ENCODE assay signal across 17 cellular contexts in genomic region chr9:129283705-129284606, GRCh38.
DNase-seq lines count a peak whose midpoint lies in the region; ATAC-seq and TF ChIP-seq lines count a peak whose summit lies in the region.
"Had no signal": no experiment of that assay in that cellular context is flagged by ENCODE, and none has a peak within 500 bp of the region (broad histone marks: within the 10 kb centered on the region; RNA-seq: fewer than 3 reads in every experiment).

No MANE protein-coding gene starts in this region.

- H3K4me1 ChIP-seq in IMR-90 (ENCODE audit: control insufficient read depth, insufficient read depth, low read length) = no peaks in the 10 kb centered on the region
- peaks cover 11 to 28% of the 10 kb centered on the region in 2 donors for H3K4me1 ChIP-seq in left lung
- no peaks in the 10 kb centered on the region for H3K4me1 ChIP-seq in sigmoid colon
- no peaks in the 10 kb centered on the region for H3K4me1 ChIP-seq in A673 (ENCODE audit: insufficient read depth, low read length, poor library complexity, severe bottlenecking)
- H3K4me1 ChIP-seq: transverse colon had no signal

- H3K27me3 ChIP-seq in IMR-90 (ENCODE audit: control insufficient read depth, insufficient read depth, low read length) (no peaks in the 10 kb centered on the region), left lung (no peaks in the 10 kb centered on the region), sigmoid colon (no peaks in the 10 kb centered on the region), A673 (replicated peaks; ENCODE audit: insufficient read depth, low read depth, low read length, poor library complexity) (no peaks in the 10 kb centered on the region)
- H3K27me3 ChIP-seq: transverse colon had no signal

- WGBS in IMR-90 (ENCODE audit: extremely low coverage in 2 of 2, insufficient read length in 1 of 2), 2 experiments = 84% methylated on average over 16 of the region's 28 CpGs; no CpG with 5 or more reads in 1 of the 2 experiments
- WGBS in sigmoid colon, 2 donors = 86 to 91% methylated on average over 28 of the region's 28 CpGs

- no peak overlapping the region for H2BK120ac ChIP-seq in IMR-90 (ENCODE audit: low read depth, low read length)

- H3K56ac ChIP-seq in IMR-90 (ENCODE audit: extremely low read depth, insufficient read depth, low read length) = no peak overlapping the region

- H4K5ac ChIP-seq in IMR-90 (ENCODE audit: low read depth, low read length) = no peak overlapping the region

- H3K4ac ChIP-seq in IMR-90 (ENCODE audit: low read depth, low read length) = no peak overlapping the region

- no peak overlapping the region for H3K18ac ChIP-seq in IMR-90 (ENCODE audit: low read depth, low read length)

- H3K36me3 ChIP-seq in IMR-90 (ENCODE audit: control insufficient read depth, insufficient read depth, low read length) (no peaks in the 10 kb centered on the region), left lung (peaks cover 0 to 3% of the 10 kb centered on the region in 2 donors), sigmoid colon (no peaks in the 10 kb centered on the region), A673 (ENCODE audit: insufficient read depth, low read length, poor library complexity, severe bottlenecking) (no peaks in the 10 kb centered on the region)
- H3K36me3 ChIP-seq: transverse colon had no signal

- no peak overlapping the region; the same call in 1 of the 2 replicates for H2AK5ac ChIP-seq in IMR-90 (ENCODE audit: low read depth, low read length)

- H3K23ac ChIP-seq in IMR-90 (ENCODE audit: low read depth, low read length) = no peak overlapping the region

- no peak overlapping the region for H2BK5ac ChIP-seq in IMR-90 (ENCODE audit: low read depth, low read length, poor library complexity, severe bottlenecking)

- in situ Hi-C loops in IMR-90 (cut with MboI; ENCODE audit: low sequenced_read_pairs) = no loop called here

- no peak overlapping the region for H3K4me3 ChIP-seq in IMR-90 (ENCODE audit: insufficient read depth, low read depth, low read length)
- H3K4me3 ChIP-seq in left lung = peak overlapping the region in 1 of 2 donors; percentile 53
- H3K4me3 ChIP-seq in sigmoid colon = peak overlapping the region in 2 of 4 donors; percentile 35 to 46
- H3K4me3 ChIP-seq in A673 (ENCODE audit: low read depth, low read length, poor library complexity, severe bottlenecking) = no peak overlapping the region

- H2AK9ac ChIP-seq in IMR-90 (replicated peaks; ENCODE audit: low read depth, low read length, poor library complexity) = peak overlapping the region; percentile 65

- no peak for TF ChIP-seq RAD21 in IMR-90 (IDR thresholded peaks at IDR 0.05; ENCODE audit: low read length)

- peak overlapping the region; percentile 33 for H2AFZ ChIP-seq in IMR-90 (replicated peaks; ENCODE audit: low read length, poor library complexity)

- intact Hi-C loops in IMR-90 (cut with micrococcal nuclease) = no loop called here
- intact Hi-C loops in left lung (cut with DNase I) = no loop called here
- intact Hi-C loops in sigmoid colon (cut with DNase I) = no loop called here
- intact Hi-C loops in A673 (cut with micrococcal nuclease; ENCODE audit: unreplicated experiment) = no loop called here

- H2BK20ac ChIP-seq in IMR-90 (ENCODE audit: low read depth, low read length) = no peak overlapping the region

- no peak for ATAC-seq in activated CD4-positive, CD25-positive, alpha-beta regulatory T cell treated with anti-CD3 and anti-CD28 coated beads, Interleukin-2, amount 50 U/mL, for 24 hours
- ATAC-seq in IMR-90 (ENCODE audit: low read depth) = no peak
- no peak for ATAC-seq in left lung
- no peak for ATAC-seq in GM18873 (IDR thresholded peaks at IDR 0.05; ENCODE audit: low FRiP score, unreplicated experiment)

- peak; percentile 22 for DNase-seq in activated CD4-positive, CD25-positive, alpha-beta regulatory T cell treated with anti-CD3 and anti-CD28 coated beads, Interleukin-2, amount 50 U/mL, for 72 hours
- DNase-seq in IMR-90 (no peak), left lung (peak; percentile 5 to 26), sigmoid colon (peak; percentile 57), NCI-H146 (lab: John Stamatoyannopoulos, UW) (no peak), A673 (ENCODE audit: low spot score) (no peak)
- DNase-seq: CD4-positive, alpha-beta T cell; dermis blood vessel endothelial cell; mesendoderm; NCI-H1092; NCI-H82; transverse colon had no signal

- POLR2A ChIA-PET in IMR-90 (lab: Charles Lee; ENCODE audit: unreplicated experiment) (no interaction called here), A673 (lab: Charles Lee; ENCODE audit: low non-redundant PET) (no interaction called here)

- H3K14ac ChIP-seq in IMR-90 (replicated peaks; ENCODE audit: low read depth, low read length) = no peak overlapping the region

- no peak for TF ChIP-seq CTCF in IMR-90 (conservative IDR thresholded peaks at IDR 0.05; ENCODE audit: low read depth, low read length)
- TF ChIP-seq CTCF in left lung (IDR thresholded peaks at IDR 0.05) = no peak
- TF ChIP-seq CTCF in sigmoid colon (IDR thresholded peaks at IDR 0.05) = no peak
- no peak for TF ChIP-seq CTCF in A673 (conservative IDR thresholded peaks at IDR 0.05; ENCODE audit: low read depth, low read length)

- H3K79me1 ChIP-seq in IMR-90 (ENCODE audit: low read depth in 1 of 2, low read length in 2 of 2) = no peaks in the 10 kb centered on the region

- H4K8ac ChIP-seq in IMR-90 (ENCODE audit: low read depth in 2 of 2, low read length in 2 of 2) = no peak overlapping the region

- BruUV-seq in IMR-90 (replicated peaks; lab: Mats Ljungman, UMichigan) (no TSS peak), A673 (replicated peaks; lab: Mats Ljungman, UMichigan) (no TSS peak)

- H4K20me1 ChIP-seq in IMR-90 (ENCODE audit: insufficient read depth, low read length) = no peaks in the 10 kb centered on the region

- no peak overlapping the region for H4K91ac ChIP-seq in IMR-90 (ENCODE audit: insufficient read depth, low read depth, low read length)

- H2BK15ac ChIP-seq in IMR-90 (ENCODE audit: low read depth, low read length) = no peak overlapping the region

- TF ChIP-seq POLR2A in IMR-90 (IDR thresholded peaks at IDR 0.05; ENCODE audit: low read depth, low read length) (no peak), sigmoid colon (IDR thresholded peaks at IDR 0.05) (no peak)

- H3K27ac ChIP-seq in IMR-90 (ENCODE audit: insufficient read depth, low read length) = no peak overlapping the region
- no peak overlapping the region for H3K27ac ChIP-seq in left lung
- H3K27ac ChIP-seq in sigmoid colon = no peak overlapping the region
- no peak overlapping the region for H3K27ac ChIP-seq in A673 (ENCODE audit: low read depth, low read length, poor library complexity, severe bottlenecking)
- H3K27ac ChIP-seq: 22Rv1, HL-60, KMS-11 had no signal

- H3K9ac ChIP-seq in IMR-90 (ENCODE audit: low read depth, low read length) = no peak overlapping the region
- H3K9ac ChIP-seq: KMS-11 had no signal

- CTCF ChIA-PET in IMR-90 (lab: Yijun Ruan, JAX) (no interaction called here), A673 (lab: Charles Lee) (no interaction called here)

- no peak overlapping the region for H3K4me2 ChIP-seq in IMR-90 (ENCODE audit: low read depth, low read length)
- H3K4me2 ChIP-seq: KMS-11 had no signal

- dilution Hi-C loops in IMR-90 (cut with HindIII; ENCODE audit: low sequenced_read_pairs, unreplicated experiment) = no loop called here

- H3K9me1 ChIP-seq in IMR-90 (ENCODE audit: insufficient read depth, low read length) = no peaks in the 10 kb centered on the region

- TF ChIP-seq EP300 in sigmoid colon (IDR thresholded peaks at IDR 0.05) = no peak

- no peaks in the 10 kb centered on the region for H3K9me3 ChIP-seq in IMR-90 (ENCODE audit: control insufficient read depth, insufficient read depth, low read length)
- H3K9me3 ChIP-seq in left lung = no peaks in the 10 kb centered on the region
- H3K9me3 ChIP-seq in sigmoid colon = no peaks in the 10 kb centered on the region
- no peaks in the 10 kb centered on the region for H3K9me3 ChIP-seq in A673 (ENCODE audit: low read depth, low read length, poor library complexity, severe bottlenecking)
- H3K9me3 ChIP-seq: transverse colon had no signal

TF ChIP-seq in IMR-90, 13 proteins besides CTCF, POLR2A, EP300 and RAD21:
- TF ChIP-seq CHD1 (IDR thresholded peaks at IDR 0.05; ENCODE audit: low read depth, low read length) = no peak
- no peak for TF ChIP-seq RFX5 (IDR thresholded peaks at IDR 0.05; ENCODE audit: low read depth, low read length)
- TF ChIP-seq SMC3 (IDR thresholded peaks at IDR 0.05; ENCODE audit: low read depth, low read length) = no peak
- TF ChIP-seq ELK1 (IDR thresholded peaks at IDR 0.05; ENCODE audit: borderline replicate concordance, low read depth, low read length) = no peak
- no peak for TF ChIP-seq RCOR1 (IDR thresholded peaks at IDR 0.05; ENCODE audit: insufficient replicate concordance, low read length)
- no peak for TF ChIP-seq USF2 (IDR thresholded peaks at IDR 0.05; ENCODE audit: low read depth, low read length)
- no peak for TF ChIP-seq MXI1 (IDR thresholded peaks at IDR 0.05; ENCODE audit: borderline replicate concordance, low read depth, low read length)
- no peak for TF ChIP-seq FOS (IDR thresholded peaks at IDR 0.05; ENCODE audit: low read depth, low read length)
- no peak for TF ChIP-seq MAFK (IDR thresholded peaks at IDR 0.05; ENCODE audit: low read depth, low read length)
- no peak for TF ChIP-seq NFE2L2 (IDR thresholded peaks at IDR 0.05; ENCODE audit: low read depth, low read length)
- no peak for TF ChIP-seq MAZ (IDR thresholded peaks at IDR 0.05; ENCODE audit: borderline replicate concordance, low read depth, low read length)
- no peak for TF ChIP-seq CEBPB (IDR thresholded peaks at IDR 0.05; ENCODE audit: low read depth, low read length)
- no peak for TF ChIP-seq BHLHE40 (IDR thresholded peaks at IDR 0.05; ENCODE audit: low read depth, low read length)

Comparison
In these comparisons a context has a peak if more than half of its experiments do, and no peak if none do; other contexts are left out.
1. DNase-seq: peak in activated CD4-positive, CD25-positive, alpha-beta regulatory T cell treated with anti-CD3 and anti-CD28 coated beads, Interleukin-2, amount 50 U/mL, for 72 hours (single experiment), left lung (2 of 2) and sigmoid colon (single experiment); none in IMR-90 (single experiment), NCI-H146 (single experiment) and A673 (single experiment).